ENCODE assay signal across 29 cellular contexts in genomic region chr2:149761611-149762010, GRCh38.
"Had no signal": no experiment of that assay in that cellular context is flagged by ENCODE, and none has a peak within 500 bp of the region (broad histone marks: within the 10 kb centered on the region; RNA-seq: fewer than 3 reads in every experiment).

No MANE protein-coding gene starts in this region.

- H3K36me3 ChIP-seq: stomach, suprapubic skin, thoracic aorta, thyroid gland, tibial artery, tibial nerve, transverse colon, upper lobe of left lung, upper lobe of right lung, uterus, vagina had no signal

- H3K9me3 Mint-ChIP-seq: type B pancreatic cell had no signal

- H3K9me3 ChIP-seq: stomach, suprapubic skin, testis, thoracic aorta, thyroid gland, tibial artery, transverse colon, upper lobe of left lung, upper lobe of right lung, uterus, vagina had no signal

- H3K27ac Mint-ChIP-seq: stimulated activated effector memory CD8-positive, alpha-beta T cell treated with anti-CD3 and anti-CD28 coated beads, Interleukin-12 subunit alpha, Interleukin-12 subunit beta, amount 100 ng/mL, for 72 hours; stimulated activated memory B cell treated with anti-CD40 and anti-IgM and Interleukin-4, amounts not matched to agents 10 μg/mL and 1 μg/mL and 100 μg/mL, for 72 hours; stimulated activated naive B cell treated with anti-CD40 and anti-IgM and Interleukin-4, amounts not matched to agents 10 μg/mL and 1 μg/mL and 100 μg/mL, for 72 hours; stimulated activated naive CD8-positive, alpha-beta T cell treated with anti-CD3 and anti-CD28 coated beads, Interleukin-15, Interleukin-2, amounts not matched to agents 100 ng/mL and 50 ng/mL, for 24 hours; type B pancreatic cell had no signal

- H3K36me3 Mint-ChIP-seq: stimulated activated effector memory CD8-positive, alpha-beta T cell treated with anti-CD3 and anti-CD28 coated beads, Interleukin-12 subunit alpha, Interleukin-12 subunit beta, amount 100 ng/mL, for 72 hours; stimulated activated memory B cell treated with anti-CD40 and anti-IgM and Interleukin-4, amounts not matched to agents 10 μg/mL and 1 μg/mL and 100 μg/mL, for 72 hours; stimulated activated naive B cell treated with anti-CD40 and anti-IgM and Interleukin-4, amounts not matched to agents 10 μg/mL and 1 μg/mL and 100 μg/mL, for 72 hours; type B pancreatic cell had no signal

- ATAC-seq: stimulated activated effector memory CD8-positive, alpha-beta T cell treated with anti-CD3 and anti-CD28 coated beads, Interleukin-12 subunit alpha, Interleukin-12 subunit beta, amount 100 ng/mL, for 72 hours; stimulated activated memory B cell treated with anti-CD40 and anti-IgM and Interleukin-4, amounts not matched to agents 10 μg/mL and 1 μg/mL and 100 μg/mL, for 72 hours; stimulated activated naive B cell treated with anti-CD40 and anti-IgM and Interleukin-4, amounts not matched to agents 10 μg/mL and 1 μg/mL and 100 μg/mL, for 72 hours; stimulated activated naive CD8-positive, alpha-beta T cell treated with anti-CD3 and anti-CD28 coated beads, Interleukin-15, amount 100 ng/mL, for 72 hours; stimulated activated naive CD8-positive, alpha-beta T cell treated with anti-CD3 and anti-CD28 coated beads, Interleukin-15, Interleukin-2, amounts not matched to agents 100 U/mL and 50 U/mL, for 24 hours; upper lobe of right lung had no signal

- H3K27ac ChIP-seq: stomach, suprapubic skin, testis, thoracic aorta, thyroid gland, tibial artery, tibial nerve, transverse colon, upper lobe of left lung, upper lobe of right lung, uterus, vagina had no signal

- H3K27me3 ChIP-seq: stomach, suprapubic skin, testis, thyroid gland, tibial artery, tibial nerve, transverse colon, upper lobe of left lung, upper lobe of right lung, uterus, vagina had no signal

- H3K4me3 ChIP-seq: stomach, suprapubic skin, thoracic aorta, thyroid gland, tibial artery, tibial nerve, transverse colon, upper lobe of left lung, upper lobe of right lung, uterus, vagina had no signal

- H3K27me3 Mint-ChIP-seq: stimulated activated memory B cell treated with anti-CD40 and anti-IgM and Interleukin-4, amounts not matched to agents 10 μg/mL and 1 μg/mL and 100 μg/mL, for 72 hours; stimulated activated naive B cell treated with anti-CD40 and anti-IgM and Interleukin-4, amounts not matched to agents 10 μg/mL and 1 μg/mL and 100 μg/mL, for 72 hours; stimulated activated naive CD8-positive, alpha-beta T cell treated with anti-CD3 and anti-CD28 coated beads, Interleukin-15, amount 100 ng/mL, for 72 hours; stimulated activated naive CD8-positive, alpha-beta T cell treated with anti-CD3 and anti-CD28 coated beads, Interleukin-15, Interleukin-2, amounts not matched to agents 100 ng/mL and 50 ng/mL, for 24 hours; type B pancreatic cell had no signal

- H3K4me3 Mint-ChIP-seq: stimulated activated effector memory CD8-positive, alpha-beta T cell treated with anti-CD3 and anti-CD28 coated beads, Interleukin-12 subunit alpha, Interleukin-12 subunit beta, amount 100 ng/mL, for 72 hours; stimulated activated memory B cell treated with anti-CD40 and anti-IgM and Interleukin-4, amounts not matched to agents 10 μg/mL and 1 μg/mL and 100 μg/mL, for 72 hours; stimulated activated naive B cell treated with anti-CD40 and anti-IgM and Interleukin-4, amounts not matched to agents 10 μg/mL and 1 μg/mL and 100 μg/mL, for 72 hours; stimulated activated naive CD8-positive, alpha-beta T cell treated with anti-CD3 and anti-CD28 coated beads, Interleukin-15, amount 100 ng/mL, for 72 hours; stimulated activated naive CD8-positive, alpha-beta T cell treated with anti-CD3 and anti-CD28 coated beads, Interleukin-15, Interleukin-2, amounts not matched to agents 100 ng/mL and 50 ng/mL, for 24 hours; type B pancreatic cell had no signal

- DNase-seq: stimulated activated CD4-positive, alpha-beta T cell treated with anti-CD3 and anti-CD28 coated beads, Interleukin-2, amount 100 ng/mL, for 48 hours; stimulated activated CD4-positive, alpha-beta T cell treated with anti-CD3 and anti-CD28 coated beads, Interleukin-4, amount 100 ng/mL, for 1 hour; stimulated activated CD4-positive, alpha-beta T cell treated with anti-CD3 and anti-CD28 coated beads, Interleukin-4, amount 100 ng/mL, for 24 hours; stimulated activated CD4-positive, alpha-beta T cell treated with anti-CD3 and anti-CD28 coated beads, Interleukin-4, amount 100 ng/mL, for 4 hours; stimulated activated CD8-positive, alpha-beta memory T cell treated with anti-CD3 and anti-CD28 coated beads, Interleukin-4, amount 100 ng/mL, for 48 hours; stimulated activated naive B cell treated with anti-CD40 and anti-IgM and Interleukin-4, amounts not matched to agents 10 μg/mL and 1 μg/mL and 100 μg/mL, for 72 hours; stimulated activated naive CD4-positive, alpha-beta T cell; stimulated activated naive CD4-positive, alpha-beta T cell treated with Interleukin-2 at 50 U/mL for 16 hours; stimulated activated naive CD8-positive, alpha-beta T cell treated with anti-CD3 and anti-CD28 coated beads, Interleukin-15, amount 100 ng/mL, for 72 hours; stimulated activated naive CD8-positive, alpha-beta T cell treated with anti-CD3 and anti-CD28 coated beads, Interleukin-15, Interleukin-2, amounts not matched to agents 100 U/mL and 50 U/mL, for 24 hours; stomach; substantia nigra; testis; thyroid gland; tibial artery; transverse colon; trophoblast cell; upper lobe of right lung; uterus had no signal

- H3K4me1 ChIP-seq: stomach, testis, thyroid gland, tibial artery, transverse colon, upper lobe of left lung, upper lobe of right lung had no signal

- FAIRE-seq: urothelium cell line had no signal

- H3K4me1 Mint-ChIP-seq: stimulated activated effector memory CD8-positive, alpha-beta T cell treated with anti-CD3 and anti-CD28 coated beads, Interleukin-12 subunit alpha, Interleukin-12 subunit beta, amount 100 ng/mL, for 72 hours; stimulated activated memory B cell treated with anti-CD40 and anti-IgM and Interleukin-4, amounts not matched to agents 10 μg/mL and 1 μg/mL and 100 μg/mL, for 72 hours; stimulated activated naive B cell treated with anti-CD40 and anti-IgM and Interleukin-4, amounts not matched to agents 10 μg/mL and 1 μg/mL and 100 μg/mL, for 72 hours; stimulated activated naive CD8-positive, alpha-beta T cell treated with anti-CD3 and anti-CD28 coated beads, Interleukin-15, amount 100 ng/mL, for 72 hours had no signal
